ENCODE assay signal across 10 cellular contexts in genomic region chr14:99234982-99235491, GRCh38. TPM values are rescaled to one million over a fixed set of nuclear protein-coding genes. Genes with fewer than 3 reads are reported as not detected.
DNase-seq lines count a peak whose midpoint lies in the region; ATAC-seq, FAIRE-seq and TF ChIP-seq lines count a peak whose summit lies in the region.
"Had no signal": no experiment of that assay in that cellular context is flagged by ENCODE, and none has a peak within 500 bp of the region (broad histone marks: within the 10 kb centered on the region; RNA-seq: fewer than 3 reads in every experiment).

No MANE protein-coding gene starts in this region.

- peaks cover 5% of the 10 kb centered on the region for H3K36me3 ChIP-seq in bronchial epithelial cell (ENCODE audit: control insufficient read depth, insufficient read depth, low read length)

- TF ChIP-seq CTCF in bronchial epithelial cell (IDR thresholded peaks at IDR 0.05; ENCODE audit: insufficient read depth, low read length, severe bottlenecking), result no peak

- H3K27me3 ChIP-seq in bronchial epithelial cell (ENCODE audit: control insufficient read depth, insufficient read depth, low read length), result no peaks in the 10 kb centered on the region

- FAIRE-seq in bronchial epithelial cell (lab: Jason Lieb, UNC), result no peak
- FAIRE-seq: islet of Langerhans had no signal

- H3K4me3 ChIP-seq in bronchial epithelial cell (ENCODE audit: low read depth, low read length), result no peak overlapping the region

- DNase-seq in Ammon's horn (ENCODE audit: low spot score), result peak; percentile 28
- peak; percentile 61 to 85 for DNase-seq in activated CD4-positive, alpha-beta T cell treated with anti-CD3 and anti-CD28 coated beads, Interleukin-2, amount 50 U/mL, for 24 hours (ENCODE audit: low read depth in 1 of 2, low spot score in 1 of 2)
- DNase-seq in bronchial epithelial cell (ENCODE audit: low read depth), result peak; percentile 13
- DNase-seq in retina, result peak; percentile 73
- DNase-seq in NCI-H146 (lab: John Stamatoyannopoulos, UW), result no peak
- no peak for DNase-seq in DMS153 (lab: John Stamatoyannopoulos, UW)
- DNase-seq in NCI-H774 (lab: John Stamatoyannopoulos, UW), result no peak
- DNase-seq: AML-193 had no signal

- no peak for ATAC-seq in GM18870 (IDR thresholded peaks at IDR 0.05; ENCODE audit: unreplicated experiment)

RNA-seq across cellular contexts. Expression of gene BCL11B, which starts 37.0 kb away (rescaled TPM):
- total RNA-seq in bronchial epithelial cell, result 2.9 and 5.3 TPM in 2 replicates

Comparison
In these comparisons a context has a peak if more than half of its experiments do, and no peak if none do; other contexts are left out.
1. DNase-seq: peak in Ammon's horn (single experiment), activated CD4-positive, alpha-beta T cell treated with anti-CD3 and anti-CD28 coated beads, Interleukin-2, amount 50 U/mL, for 24 hours (2 of 2), bronchial epithelial cell (single experiment) and retina (single experiment); none in NCI-H146 (single experiment), DMS153 (single experiment) and NCI-H774 (single experiment).